In the genomic region with DNA sequence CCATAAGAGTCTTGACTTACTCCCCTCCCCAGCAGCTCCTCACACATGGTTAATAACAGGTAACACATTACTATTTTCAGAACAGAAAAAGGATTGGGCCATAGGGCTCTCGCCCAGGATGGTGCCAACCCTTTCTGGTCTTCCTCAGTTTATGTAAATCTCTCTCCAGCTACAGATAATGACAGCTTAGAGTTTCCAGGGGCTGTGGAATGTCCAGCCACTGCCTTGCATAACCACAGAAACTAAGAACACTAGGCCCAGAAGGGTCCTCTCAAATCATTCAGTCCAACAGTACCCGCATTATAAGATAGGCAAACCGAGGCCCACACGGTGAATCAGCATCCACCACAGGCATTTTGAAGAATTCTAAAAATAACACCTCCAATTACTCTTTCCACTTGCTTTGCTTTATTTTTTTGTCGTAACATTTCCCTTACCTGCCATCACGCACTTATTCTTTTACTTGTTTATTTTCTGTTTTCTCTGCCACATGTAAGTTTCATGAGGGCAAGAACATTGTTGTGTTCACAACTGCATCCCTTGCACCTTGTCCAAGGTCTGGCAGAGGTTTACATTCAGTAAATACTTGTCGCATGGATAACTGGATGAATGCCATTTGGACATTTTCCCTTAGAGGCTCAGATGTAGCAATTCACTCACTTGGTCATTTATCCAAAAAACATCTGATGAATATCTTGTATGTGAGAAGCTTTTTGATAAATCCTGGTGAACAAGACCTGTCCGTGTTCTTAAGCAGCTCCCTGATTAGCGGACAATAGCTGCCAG, we compare ENCODE assay signal across 14 cellular contexts. TPM values are rescaled to one million over a fixed set of nuclear protein-coding genes. Genes with fewer than 3 reads are reported as not detected.
DNase-seq lines count a peak whose midpoint lies in the region; ATAC-seq and TF ChIP-seq lines count a peak whose summit lies in the region.
"Had no signal": no experiment of that assay in that cellular context is flagged by ENCODE, and none has a peak within 500 bp of the region (broad histone marks: within the 10 kb centered on the region; RNA-seq: fewer than 3 reads in every experiment).

No MANE protein-coding gene starts in this region.

- H3K27ac ChIP-seq in right atrium auricular region (peak overlapping the region; percentile 94), urinary bladder (ENCODE audit: low read depth) (peak overlapping the region; percentile 16)

- no peaks in the 10 kb centered on the region for H3K9me3 ChIP-seq in right atrium auricular region

- no peaks in the 10 kb centered on the region for H3K36me3 Mint-ChIP-seq in activated T-cell treated with anti-CD3 and anti-CD28 coated beads, Interleukin-2, amount 50 U/mL, for 72 hours (ENCODE audit: insufficient read depth in 2 of 2)
- no peaks in the 10 kb centered on the region for H3K36me3 Mint-ChIP-seq in progenitor cell of endocrine pancreas (ENCODE audit: insufficient read depth)
- H3K36me3 Mint-ChIP-seq in nephron progenitor cell (ENCODE audit: low read depth), result no peaks in the 10 kb centered on the region
- H3K36me3 Mint-ChIP-seq: CD8-positive, alpha-beta T cell; type B pancreatic cell had no signal

- H3K4me3 ChIP-seq in right atrium auricular region (no peak overlapping the region), urinary bladder (ENCODE audit: low read depth, low read length) (no peak overlapping the region)

- peak overlapping the region; percentile 72 to 93 for H3K4me3 Mint-ChIP-seq in activated T-cell treated with anti-CD3 and anti-CD28 coated beads, Interleukin-2, amount 50 U/mL, for 72 hours
- H3K4me3 Mint-ChIP-seq in progenitor cell of endocrine pancreas (ENCODE audit: low read depth) (no peak overlapping the region), nephron progenitor cell (no peak overlapping the region)
- H3K4me3 Mint-ChIP-seq: CD8-positive, alpha-beta T cell; neural crest cell; type B pancreatic cell had no signal

- TF ChIP-seq CTCF in right atrium auricular region (IDR thresholded peaks at IDR 0.05), result no peak
- TF ChIP-seq CTCF in progenitor cell of endocrine pancreas (IDR thresholded peaks at IDR 0.05; ENCODE audit: unreplicated experiment), result no peak
- TF ChIP-seq CTCF in nephron progenitor cell (IDR thresholded peaks at IDR 0.05), result no peak

- peak; percentile 66 to 77 for ATAC-seq in activated T-cell treated with anti-CD3 and anti-CD28 coated beads, Interleukin-2, amount 50 U/mL, for 72 hours (replicated peaks in 1 of 2)
- ATAC-seq: CD8-positive, alpha-beta T cell; Panc1 had no signal

- H3K27me3 Mint-ChIP-seq in activated T-cell treated with anti-CD3 and anti-CD28 coated beads, Interleukin-2, amount 50 U/mL, for 72 hours (ENCODE audit: low read depth), result no peaks in the 10 kb centered on the region
- H3K27me3 Mint-ChIP-seq in progenitor cell of endocrine pancreas (peaks cover 42% of the 10 kb centered on the region), nephron progenitor cell (ENCODE audit: low read depth, poor library complexity) (no peaks in the 10 kb centered on the region)
- H3K27me3 Mint-ChIP-seq: type B pancreatic cell had no signal

- H3K27me3 ChIP-seq in right atrium auricular region, result no peaks in the 10 kb centered on the region

- no peaks in the 10 kb centered on the region for H3K9me3 Mint-ChIP-seq in activated T-cell treated with anti-CD3 and anti-CD28 coated beads, Interleukin-2, amount 50 U/mL, for 72 hours
- no peaks in the 10 kb centered on the region for H3K9me3 Mint-ChIP-seq in progenitor cell of endocrine pancreas (ENCODE audit: low read depth)
- no peaks in the 10 kb centered on the region for H3K9me3 Mint-ChIP-seq in nephron progenitor cell
- H3K9me3 Mint-ChIP-seq: CD8-positive, alpha-beta T cell; neural crest cell; type B pancreatic cell had no signal

- H3K4me1 ChIP-seq in right atrium auricular region (peaks cover 0 to 35% of the 10 kb centered on the region in 2 donors), urinary bladder (ENCODE audit: insufficient read depth) (peaks cover 1% of the 10 kb centered on the region)

- H3K36me3 ChIP-seq in right atrium auricular region, result no peaks in the 10 kb centered on the region
- no peaks in the 10 kb centered on the region for H3K36me3 ChIP-seq in urinary bladder (ENCODE audit: insufficient read depth)

- peak; percentile 25 for DNase-seq in stimulated activated CD4-positive, alpha-beta T cell treated with anti-CD3 and anti-CD28 coated beads, Interleukin-1b, Interleukin-23, amount 100 ng/mL, for 48 hours
- no peak for DNase-seq in stimulated activated CD4-positive, alpha-beta T cell treated with anti-CD3 and anti-CD28 coated beads, Interleukin-2, amount 100 ng/mL, for 48 hours
- peak in 1 of 2 donors; percentile 31 for DNase-seq in activated T-cell treated with anti-CD3 and anti-CD28 coated beads, Interleukin-2, amount 50 U/mL, for 72 hours
- DNase-seq in right atrium auricular region (ENCODE audit: low spot score) (no peak), progenitor cell of endocrine pancreas (ENCODE audit: low spot score, unreplicated experiment) (no peak), nephron progenitor cell (no peak), T1000 (lab: John Stamatoyannopoulos, UW) (no peak)
- DNase-seq: CD8-positive, alpha-beta T cell; cerebellar nuclear complex; NCI-H1694 had no signal

- H3K27ac Mint-ChIP-seq in activated T-cell treated with anti-CD3 and anti-CD28 coated beads, Interleukin-2, amount 50 U/mL, for 72 hours, result peak overlapping the region; percentile 91
- H3K27ac Mint-ChIP-seq in progenitor cell of endocrine pancreas (no peak overlapping the region), nephron progenitor cell (no peak overlapping the region)
- H3K27ac Mint-ChIP-seq: CD8-positive, alpha-beta T cell; type B pancreatic cell had no signal

- peaks cover 62% of the 10 kb centered on the region for H3K4me1 Mint-ChIP-seq in activated T-cell treated with anti-CD3 and anti-CD28 coated beads, Interleukin-2, amount 50 U/mL, for 72 hours (ENCODE audit: low read depth)
- H3K4me1 Mint-ChIP-seq in progenitor cell of endocrine pancreas (ENCODE audit: low read depth), result peaks cover 14% of the 10 kb centered on the region
- peaks cover 17% of the 10 kb centered on the region for H3K4me1 Mint-ChIP-seq in nephron progenitor cell
- H3K4me1 Mint-ChIP-seq: neural crest cell had no signal

- 57% methylated on average over 9 of the region's 9 CpGs for WGBS in urinary bladder

RNA-seq across cellular contexts. Expression of a gene that starts 6.4 kb away (rescaled TPM):
- total RNA-seq in activated T-cell treated with anti-CD3 and anti-CD28 coated beads, Interleukin-2, amount 50 U/mL, for 72 hours, result 10 to 100 TPM; 37.7 to 51.1 TPM
- total RNA-seq in right atrium auricular region, result 10 to 100 TPM; 71.4 to 95.2 TPM
- 28.9 TPM for total RNA-seq in urinary bladder
- polyA plus RNA-seq in urinary bladder, result 110 TPM
- total RNA-seq in progenitor cell of endocrine pancreas, result 112 and 121 TPM in 2 replicates

RNA-seq across cellular contexts. Expression of a gene that starts 8.3 kb away (rescaled TPM):
- 10 to 100 TPM; 35.4 to 38.8 TPM for total RNA-seq in activated T-cell treated with anti-CD3 and anti-CD28 coated beads, Interleukin-2, amount 50 U/mL, for 72 hours
- total RNA-seq in right atrium auricular region (10 to 100 TPM; 31.7 to 41.9 TPM), urinary bladder (19.5 TPM), progenitor cell of endocrine pancreas (31.1 and 31.9 TPM in 2 replicates)
- polyA plus RNA-seq in urinary bladder, result 39.4 TPM

RNA-seq across cellular contexts. Expression of a gene that starts 23.5 kb away (rescaled TPM):
- total RNA-seq in activated T-cell treated with anti-CD3 and anti-CD28 coated beads, Interleukin-2, amount 50 U/mL, for 72 hours, result under 1 TPM; 0.67 to 0.83 TPM
- total RNA-seq in right atrium auricular region (not detected), urinary bladder (0.69 TPM), progenitor cell of endocrine pancreas (not detected in 2 replicates)
- 0.96 TPM for polyA plus RNA-seq in urinary bladder
- total RNA-seq: neural crest cell had no signal

RNA-seq across cellular contexts. Expression of a gene that starts 46.5 kb away (rescaled TPM):
- 1 to 10 TPM; 3.5 to 5.1 TPM for total RNA-seq in activated T-cell treated with anti-CD3 and anti-CD28 coated beads, Interleukin-2, amount 50 U/mL, for 72 hours
- not detected for total RNA-seq in right atrium auricular region
- total RNA-seq in urinary bladder, result 1.5 TPM
- 0.58 TPM for polyA plus RNA-seq in urinary bladder
- 0.20 TPM in 1 of 2 replicates, not detected in the other for total RNA-seq in progenitor cell of endocrine pancreas
- total RNA-seq: CD8-positive, alpha-beta T cell; neural crest cell had no signal

RNA-seq across cellular contexts. Expression of a gene that starts 48.0 kb away (rescaled TPM):
- total RNA-seq in activated T-cell treated with anti-CD3 and anti-CD28 coated beads, Interleukin-2, amount 50 U/mL, for 72 hours, result not detected
- not detected for total RNA-seq in right atrium auricular region
- total RNA-seq in urinary bladder, result not detected
- not detected for polyA plus RNA-seq in urinary bladder
- total RNA-seq in progenitor cell of endocrine pancreas, result 1.4 and 1.5 TPM in 2 replicates
- total RNA-seq: CD8-positive, alpha-beta T cell; neural crest cell had no signal

Comparison
In these comparisons a context has a peak if more than half of its experiments do, and no peak if none do; other contexts are left out.
1. H3K4me3 Mint-ChIP-seq: peak in activated T-cell treated with anti-CD3 and anti-CD28 coated beads, Interleukin-2, amount 50 U/mL, for 72 hours (2 of 2); none in progenitor cell of endocrine pancreas (single experiment) and nephron progenitor cell (single experiment).